In the genomic region with DNA sequence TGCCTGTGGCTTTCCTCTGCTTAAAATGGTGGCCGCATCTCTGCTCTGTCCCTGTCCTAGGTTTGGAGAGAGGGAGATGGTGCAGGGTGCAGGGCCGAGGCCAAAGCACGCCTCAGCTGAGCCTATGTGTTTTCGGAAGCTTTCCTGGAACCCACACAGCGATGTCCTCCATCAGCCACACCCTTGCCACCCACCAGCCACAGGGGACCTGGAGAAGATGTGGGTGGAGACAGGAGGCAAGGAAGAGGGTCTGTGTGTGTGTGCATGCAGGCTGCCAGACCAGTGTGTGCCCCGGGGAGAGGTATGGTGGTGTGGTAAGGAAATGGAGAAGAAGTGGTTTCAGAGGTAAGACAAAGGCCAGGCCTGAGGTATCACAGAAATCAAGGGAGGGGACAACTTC, we compare ENCODE assay signal across 24 cellular contexts.
"Had no signal": no experiment of that assay in that cellular context is flagged by ENCODE, and none has a peak within 500 bp of the region (broad histone marks: within the 10 kb centered on the region; RNA-seq: fewer than 3 reads in every experiment).

No MANE protein-coding gene starts in this region.

- H3K9me3 Mint-ChIP-seq: activated naive CD4-positive, alpha-beta T cell treated with anti-CD3 and anti-CD28 coated beads, Interleukin-2, amount 50 U/mL, for 24 hours; immature natural killer cell had no signal

- H3K4me3 Mint-ChIP-seq: activated naive CD4-positive, alpha-beta T cell treated with anti-CD3 and anti-CD28 coated beads, Interleukin-2, amount 50 U/mL, for 24 hours; immature natural killer cell; mesothelial cell of epicardium had no signal

- H3K4me1 Mint-ChIP-seq: mesothelial cell of epicardium had no signal

- H3K27me3 Mint-ChIP-seq: activated naive CD4-positive, alpha-beta T cell treated with anti-CD3 and anti-CD28 coated beads, Interleukin-2, amount 50 U/mL, for 24 hours had no signal

- ATAC-seq: body of pancreas, esophagus mucosa, left lung, SK-N-SH treated with all-trans-retinoic acid at 6 μM for 48 hours had no signal

- H3K27ac ChIP-seq: body of pancreas, hepatocyte, left lung, tibial artery, WERI-Rb-1 had no signal

- H3K9me3 ChIP-seq: body of pancreas had no signal

- H3K4me1 ChIP-seq: body of pancreas, left lung, tibial artery had no signal

- H3K27ac Mint-ChIP-seq: activated naive CD4-positive, alpha-beta T cell treated with anti-CD3 and anti-CD28 coated beads, Interleukin-2, amount 50 U/mL, for 24 hours; mesothelial cell of epicardium had no signal

- H3K27me3 ChIP-seq: body of pancreas, hepatocyte, left lung, tibial artery had no signal

- H3K4me3 ChIP-seq: body of pancreas, hepatocyte, left lung, lung, tibial artery had no signal

- DNase-seq: activated CD4-positive, alpha-beta T cell treated with anti-CD3 and anti-CD28 coated beads for 1 hour; activated CD4-positive, alpha-beta T cell treated with anti-CD3 and anti-CD28 coated beads, Interleukin-2, amount 50 U/mL, for 1 hour; activated gamma-delta T cell treated with Interleukin-2 at 50 U/mL for 16 hours; activated T-cell treated with anti-CD3 and anti-CD28 coated beads for 4 hours; anterior cingulate cortex; body of pancreas; dermis blood vessel endothelial cell; effector CD8-positive, alpha-beta T cell; foreskin melanocyte; immature natural killer cell; left lung; nucleus accumbens; stimulated activated CD4-positive, alpha-beta T cell treated with anti-CD3 and anti-CD28 coated beads, Interleukin-2, amount 100 ng/mL, for 48 hours; stimulated activated CD8-positive, alpha-beta memory T cell treated with anti-CD3 and anti-CD28 coated beads, Interleukin-4, amount 100 ng/mL, for 48 hours; stimulated activated naive CD4-positive, alpha-beta T cell treated with Interleukin-2 at 50 U/mL for 16 hours; substantia nigra; tibial artery; WERI-Rb-1 had no signal
